In genomic region chr13:32150794-32151193, GRCh38 we compare ENCODE assay signal across 12 cellular contexts.
DNase-seq lines count a peak whose midpoint lies in the region; ATAC-seq, FAIRE-seq and TF ChIP-seq lines count a peak whose summit lies in the region.
"Had no signal": no experiment of that assay in that cellular context is flagged by ENCODE, and none has a peak within 500 bp of the region (broad histone marks: within the 10 kb centered on the region; RNA-seq: fewer than 3 reads in every experiment).

No MANE protein-coding gene starts in this region.

- no peak for ATAC-seq in HepG2
- peak; percentile 86 to 94 (median 92) for ATAC-seq in heart left ventricle
- peak; percentile 94 for ATAC-seq in aorta (ENCODE audit: low FRiP score)
- ATAC-seq in GM18873 (IDR thresholded peaks at IDR 0.05; ENCODE audit: low FRiP score, unreplicated experiment) = no peak
- ATAC-seq in GM19023 (IDR thresholded peaks at IDR 0.05; ENCODE audit: unreplicated experiment) = no peak

- intact Hi-C loops in HepG2 (cut with micrococcal nuclease; ENCODE audit: unreplicated experiment) (no loop called here), heart left ventricle (cut with DNase I) (loop anchor here in 3 of 10 donors (5.0 to 10.0 kb wide), 3 partner anchors 64 to 116 kb away; partner anchors contain the start of gene FRY (in 1 of the 3)), ovary (cut with DNase I) (no loop called here), aorta (cut with DNase I) (loop anchor here (2.0 to 5.0 kb wide), 2 partner anchors 16 to 33 kb away; no protein-coding TSS in a partner anchor)

- H3K27ac ChIP-seq in liver (ENCODE audit: low read depth in 1 of 2, low read length in 2 of 2) = no peak overlapping the region
- H3K27ac ChIP-seq in HepG2 (ENCODE audit: extremely low read length, insufficient read depth, low read length) = no peak overlapping the region
- H3K27ac ChIP-seq in heart left ventricle = peak overlapping the region; percentile 58 to 90 (median 78)
- H3K27ac ChIP-seq in ovary = peak overlapping the region in 1 of 2 donors; percentile 43
- H3K27ac ChIP-seq in aorta (ENCODE audit: low read depth in 1 of 2, low read length in 2 of 2) = peak overlapping the region; percentile 96

- no peak overlapping the region for H3K4me2 ChIP-seq in HepG2 (ENCODE audit: low read depth, low read length)

- no peaks in the 10 kb centered on the region for H4K20me1 ChIP-seq in HepG2 (ENCODE audit: insufficient read depth, low read length)

- H3K27me3 ChIP-seq in liver (ENCODE audit: control insufficient read depth in 4 of 4, insufficient read depth in 4 of 4, low read length in 3 of 4) (no peaks in the 10 kb centered on the region), HepG2 (ENCODE audit: control insufficient read depth in 1 of 2, insufficient read depth in 2 of 2, low read length in 2 of 2) (no peaks in the 10 kb centered on the region), heart left ventricle (no peaks in the 10 kb centered on the region), ovary (no peaks in the 10 kb centered on the region), aorta (ENCODE audit: control insufficient read depth in 1 of 2, insufficient read depth in 2 of 2, low read length in 1 of 2) (no peaks in the 10 kb centered on the region)

- H3K9ac ChIP-seq in liver (ENCODE audit: low read depth in 1 of 2, low read length in 2 of 2) = no peak overlapping the region
- no peak overlapping the region for H3K9ac ChIP-seq in HepG2 (ENCODE audit: insufficient read depth, low read depth, low read length)

- TF ChIP-seq EP300 in HepG2 (IDR thresholded peaks at IDR 0.05; ENCODE audit: low read depth in 2 of 2, low read length in 2 of 2) = no peak
- TF ChIP-seq EP300 in HepG2 (CRISPR knock-in tag; IDR thresholded peaks at IDR 0.05; ENCODE audit: borderline replicate concordance) = no peak
- TF ChIP-seq EP300 in ovary (IDR thresholded peaks at IDR 0.05) = peak; percentile 50

- H3K4me3 ChIP-seq in liver (ENCODE audit: low read depth in 1 of 3, low read length in 3 of 3) (no peak overlapping the region), HepG2 (replicated peaks in 1 of 3; ENCODE audit: insufficient read depth in 1 of 3, low read depth in 2 of 3, low read length in 3 of 3) (no peak overlapping the region), heart left ventricle (no peak overlapping the region), ovary (no peak overlapping the region), aorta (ENCODE audit: low read length in 2 of 2) (no peak overlapping the region)

- in situ Hi-C loops in HepG2 (cut with HindIII; ENCODE audit: extremely low pct_ligation_motif_present, low pct_unique_long_range_greater_than_20kb) = no loop called here

- POLR2A ChIA-PET in HepG2 (lab: Yijun Ruan, JAX) = no interaction called here

- H3K79me2 ChIP-seq in HepG2 (ENCODE audit: insufficient read depth, low read length) = no peaks in the 10 kb centered on the region

- WGBS in liver = 42% methylated on average over 1 of the region's 1 CpG
- 0% methylated on average over 1 of the region's 1 CpG for WGBS in HepG2 (ENCODE audit: low lambda C conversion rate)
- 0 to 22% (median 0%) methylated on average over 1 of the region's 1 CpG for WGBS in heart left ventricle, 4 donors
- 0 to 14% (median 0%) methylated on average over 1 of the region's 1 CpG for WGBS in ovary, 3 donors
- 0 to 7% methylated on average over 1 of the region's 1 CpG for WGBS in aorta, 2 donors

- CTCF ChIA-PET in HepG2 (lab: Yijun Ruan, JAX; ENCODE audit: low intra/inter-chr PET ratio, low total read pairs) = no interaction called here

- H3K36me3 ChIP-seq in liver (ENCODE audit: control insufficient read depth in 4 of 4, insufficient read depth in 3 of 4, low read depth in 1 of 4, low read length in 3 of 4) = peaks cover 0 to 9% (median 2%) of the 10 kb centered on the region in 4 donors
- peaks cover 0 to 11% of the 10 kb centered on the region in 2 experiments; a peak in 3 of 5 replicates for H3K36me3 ChIP-seq in HepG2 (replicated peaks in 1 of 2; ENCODE audit: control insufficient read depth in 1 of 2, insufficient read depth in 2 of 2, low read length in 2 of 2)
- H3K36me3 ChIP-seq in heart left ventricle = peaks cover 0 to 54% (median 15%) of the 10 kb centered on the region in 9 donors
- H3K36me3 ChIP-seq in ovary = no peaks in the 10 kb centered on the region
- peaks cover 0 to 3% of the 10 kb centered on the region in 2 donors for H3K36me3 ChIP-seq in aorta (ENCODE audit: control insufficient read depth in 1 of 2, insufficient read depth in 2 of 2, low read length in 1 of 2)

- no TSS peak for BruUV-seq in HepG2 (replicated peaks; lab: Mats Ljungman, UMichigan)

- TF ChIP-seq CTCF in liver (IDR thresholded peaks at IDR 0.05; ENCODE audit: low read depth, low read length, missing input control) = no peak
- TF ChIP-seq CTCF in HepG2 (CRISPR knock-in tag; IDR thresholded peaks at IDR 0.05) = no peak
- no peak for TF ChIP-seq CTCF in heart left ventricle (IDR thresholded peaks at IDR 0.05)
- no peak for TF ChIP-seq CTCF in ovary (IDR thresholded peaks at IDR 0.05)

- TF ChIP-seq RAD21 in liver (IDR thresholded peaks at IDR 0.05) = no peak
- no peak for TF ChIP-seq RAD21 in HepG2 (CRISPR knock-in tag; IDR thresholded peaks at IDR 0.05)

- H2AFZ ChIP-seq in HepG2 (ENCODE audit: low read length) = no peak overlapping the region

- no peak for FAIRE-seq in HepG2 (lab: Jason Lieb, UNC)
- FAIRE-seq: H1 had no signal

- H3K4me1 ChIP-seq in liver (ENCODE audit: control insufficient read depth in 4 of 4, insufficient read depth in 4 of 4, low read length in 3 of 4) (no peaks in the 10 kb centered on the region), HepG2 (ENCODE audit: insufficient read depth, low read length) (no peaks in the 10 kb centered on the region), heart left ventricle (peaks cover 0 to 47% (median 19%) of the 10 kb centered on the region in 12 donors), ovary (ENCODE audit: insufficient read depth) (peaks cover 5% of the 10 kb centered on the region), aorta (ENCODE audit: control insufficient read depth in 1 of 2, insufficient read depth in 2 of 2, low read length in 2 of 2) (peaks cover 1 to 3% of the 10 kb centered on the region in 2 donors)

- TF ChIP-seq POLR2A in HepG2 (IDR thresholded peaks at IDR 0.05; ENCODE audit: insufficient read depth in 1 of 2, low read depth in 2 of 2, low read length in 2 of 2) = no peak
- TF ChIP-seq POLR2A in heart left ventricle (IDR thresholded peaks at IDR 0.05) = no peak
- no peak for TF ChIP-seq POLR2A in ovary (IDR thresholded peaks at IDR 0.05)

- H3K9me3 ChIP-seq in liver (ENCODE audit: control insufficient read depth in 4 of 4, low read length in 3 of 4) = no peaks in the 10 kb centered on the region
- H3K9me3 ChIP-seq in HepG2 (ENCODE audit: low read length) = no peaks in the 10 kb centered on the region
- no peaks in the 10 kb centered on the region for H3K9me3 ChIP-seq in heart left ventricle
- no peaks in the 10 kb centered on the region for H3K9me3 ChIP-seq in ovary
- no peaks in the 10 kb centered on the region for H3K9me3 ChIP-seq in aorta (ENCODE audit: control insufficient read depth, low read length)

- DNase-seq in HepG2 (ENCODE audit: low spot score) = no peak
- peak; percentile 74 to 83 (median 75) for DNase-seq in heart left ventricle
- peak; percentile 59 to 82 (median 78) for DNase-seq in ovary
- DNase-seq in aorta = peak; percentile 86 to 92
- DNase-seq in retina = no peak
- DNase-seq: kidney glomerular epithelial cell, NCI-H82, SIG-M5 had no signal

TF ChIP-seq in liver, 16 proteins besides CTCF, POLR2A, EP300 and RAD21:
- TF ChIP-seq FOXA1 (IDR thresholded peaks at IDR 0.05) = no peak
- no peak for TF ChIP-seq JUND (IDR thresholded peaks at IDR 0.05)
- TF ChIP-seq, protein P1, sequence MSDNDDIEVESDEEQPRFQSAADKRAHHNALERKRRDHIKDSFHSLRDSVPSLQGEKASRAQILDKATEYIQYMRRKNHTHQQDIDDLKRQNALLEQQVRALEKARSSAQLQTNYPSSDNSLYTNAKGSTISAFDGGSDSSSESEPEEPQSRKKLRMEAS (IDR thresholded peaks at IDR 0.05) = no peak
- no peak for TF ChIP-seq TAF1 (conservative IDR thresholded peaks at IDR 0.05)
- no peak for TF ChIP-seq HNF4G (IDR thresholded peaks at IDR 0.05)
- TF ChIP-seq SP1 (IDR thresholded peaks at IDR 0.05) = peak; percentile 16

TF ChIP-seq in HepG2, 621 proteins besides CTCF, POLR2A, EP300 and RAD21:
- no peak for TF ChIP-seq ZFP36 (IDR thresholded peaks at IDR 0.05; ENCODE audit: borderline replicate concordance, low read depth, low read length, partially characterized antibody)
- no peak for TF ChIP-seq ARNT2 (CRISPR knock-in tag; IDR thresholded peaks at IDR 0.05; ENCODE audit: low read depth)
- TF ChIP-seq NR2F6 (IDR thresholded peaks at IDR 0.05) = no peak
- no peak for TF ChIP-seq NR2F6 (CRISPR knock-in tag; IDR thresholded peaks at IDR 0.05)
- TF ChIP-seq ZSCAN30 (CRISPR knock-in tag; IDR thresholded peaks at IDR 0.05) = no peak
- no peak for TF ChIP-seq RFX3 (CRISPR knock-in tag; IDR thresholded peaks at IDR 0.05)

Comparison
In these comparisons a context has a peak if more than half of its experiments do, and no peak if none do; other contexts are left out.
1. H3K27ac ChIP-seq: peak in heart left ventricle (12 of 12) and aorta (2 of 2); none in liver (0 of 2) and HepG2 (single experiment).
2. ATAC-seq: peak in heart left ventricle (4 of 4) and aorta (single experiment); none in HepG2 (single experiment), GM18873 (single experiment) and GM19023 (single experiment).
3. DNase-seq: peak in heart left ventricle (5 of 5), ovary (5 of 5) and aorta (2 of 2); none in HepG2 (single experiment) and retina (single experiment).
4. intact Hi-C loops: an anchor here in aorta (2.0 to 5.0 kb wide); none called in HepG2 and ovary.